8 cellular contexts compared by ENCODE assay signal in genomic region chr14:70907996-70908917, GRCh38. TPM values are rescaled to one million over a fixed set of nuclear protein-coding genes. Genes with fewer than 3 reads are reported as not detected.
DNase-seq lines count a peak whose midpoint lies in the region; ATAC-seq and TF ChIP-seq lines count a peak whose summit lies in the region.

No MANE protein-coding gene starts in this region.

- no peaks in the 10 kb centered on the region for H3K27me3 ChIP-seq in skeletal muscle satellite cell (ENCODE audit: control insufficient read depth, insufficient read depth, low read length)

- DNase-seq in ELR (ENCODE audit: low read depth) (peak; percentile 67), KBM-7 (peak; percentile 43), WTC11 (ENCODE audit: low spot score) (peak; percentile 73), cardiac fibroblast (ENCODE audit: low read depth in 2 of 2) (peak; percentile 71 to 74), iPS-NIHi11 (ENCODE audit: low spot score) (peak; percentile 56), middle frontal gyrus (ENCODE audit: extremely low spot score, low spot score) (no peak)

- peak overlapping the region; percentile 95 for H3K9ac ChIP-seq in skeletal muscle satellite cell (ENCODE audit: low read depth, low read length)

- peak; percentile 39 for ATAC-seq in GM21723 (IDR thresholded peaks at IDR 0.05; ENCODE audit: unreplicated experiment)
- no peak for ATAC-seq in WTC11

- no peaks in the 10 kb centered on the region for H3K36me3 Mint-ChIP-seq in WTC11

- in situ Hi-C loops in KBM-7 (cut with MboI; ENCODE audit: low pct_unique_long_range_greater_than_20kb, low sequenced_read_pairs) = no loop called here

- H3K27me3 Mint-ChIP-seq in WTC11 (ENCODE audit: low read depth) = no peaks in the 10 kb centered on the region; the same call in 1 of the 2 replicates

- H3K9me3 Mint-ChIP-seq in WTC11 = no peaks in the 10 kb centered on the region

- TF ChIP-seq CTCF in WTC11 (IDR thresholded peaks at IDR 0.05) (no peak), cardiac fibroblast (IDR thresholded peaks at IDR 0.05; ENCODE audit: low read depth, low read length) (no peak)

- H3K4me3 Mint-ChIP-seq in WTC11 = peak overlapping the region; percentile 96

- H3K9me3 ChIP-seq in skeletal muscle satellite cell (replicated peaks; ENCODE audit: low read length) = no peaks in the 10 kb centered on the region

- POLR2A ChIA-PET in WTC11 (lab: Charles Lee) = interaction anchor here (1.2 kb wide), 1 partner anchor 98 kb away, joined by 3 read pairs; no protein-coding TSS in a partner anchor

- H3K4me2 ChIP-seq in skeletal muscle satellite cell (ENCODE audit: low read length) = peak overlapping the region; percentile 95

- peaks cover 42% of the 10 kb centered on the region for H3K4me1 ChIP-seq in skeletal muscle satellite cell (ENCODE audit: control insufficient read depth, insufficient read depth, low read length)

- peak overlapping the region; percentile 91 to 95 for H3K4me3 ChIP-seq in cardiac fibroblast (replicated peaks in 1 of 2; ENCODE audit: low read depth in 2 of 2, low read length in 2 of 2)
- peak overlapping the region; percentile 96 for H3K4me3 ChIP-seq in skeletal muscle satellite cell (ENCODE audit: low read length)

- H3K36me3 ChIP-seq in skeletal muscle satellite cell (ENCODE audit: insufficient read depth, low read length) = no peaks in the 10 kb centered on the region

- peak overlapping the region; percentile 85 for H3K27ac Mint-ChIP-seq in WTC11

- peaks cover 51% of the 10 kb centered on the region for H3K4me1 Mint-ChIP-seq in WTC11

- CTCF ChIA-PET in WTC11 (lab: Charles Lee) = interaction anchor here (0.7 to 2.6 kb wide), 8 partner anchors 10 to 92 kb away, joined by 3 to 31 read pairs (median 8); no protein-coding TSS in a partner anchor

TF ChIP-seq in WTC11, 78 proteins besides CTCF, POLR2A, EP300 and RAD21 (continues in another document):
- TF ChIP-seq ZSCAN18 (CRISPR knock-in tag; IDR thresholded peaks at IDR 0.05) = no peak
- TF ChIP-seq EMX1 (CRISPR knock-in tag; IDR thresholded peaks at IDR 0.05) = no peak
- no peak for TF ChIP-seq GTF2I (CRISPR knock-in tag; conservative IDR thresholded peaks at IDR 0.05)
- no peak for TF ChIP-seq NR2C2 (CRISPR knock-in tag; IDR thresholded peaks at IDR 0.05)
- no peak for TF ChIP-seq USF2 (CRISPR knock-in tag; IDR thresholded peaks at IDR 0.05)
- no peak for TF ChIP-seq PREB (CRISPR knock-in tag; IDR thresholded peaks at IDR 0.05; ENCODE audit: borderline replicate concordance)
- 0 out of 2 replicates have a peak, but pooled peaks have one; percentile 58 for TF ChIP-seq ARID4B (CRISPR knock-in tag; IDR thresholded peaks at IDR 0.05; ENCODE audit: borderline replicate concordance)
- peak; percentile 15; the same call in 1 of the 2 replicates for TF ChIP-seq MAX (CRISPR knock-in tag; IDR thresholded peaks at IDR 0.05)
- no peak for TF ChIP-seq MYBL2 (CRISPR knock-in tag; IDR thresholded peaks at IDR 0.05)
- TF ChIP-seq SMAD4 (CRISPR knock-in tag; IDR thresholded peaks at IDR 0.05) = no peak
- TF ChIP-seq ZBTB43 (CRISPR knock-in tag; IDR thresholded peaks at IDR 0.05) = no peak
- no peak for TF ChIP-seq ZNF121 (CRISPR knock-in tag; IDR thresholded peaks at IDR 0.05)
- no peak for TF ChIP-seq FOXJ3 (CRISPR knock-in tag; IDR thresholded peaks at IDR 0.05; ENCODE audit: borderline replicate concordance)
- no peak for TF ChIP-seq E2F1 (CRISPR knock-in tag; IDR thresholded peaks at IDR 0.05)
- no peak for TF ChIP-seq ZNF317 (CRISPR knock-in tag; IDR thresholded peaks at IDR 0.05; ENCODE audit: borderline replicate concordance, low read depth)
- TF ChIP-seq NR3C1 (CRISPR knock-in tag; conservative IDR thresholded peaks at IDR 0.05; ENCODE audit: low read depth) = no peak
- no peak for TF ChIP-seq ETV6 (CRISPR knock-in tag; IDR thresholded peaks at IDR 0.05)
- TF ChIP-seq GABPB1 (CRISPR knock-in tag; IDR thresholded peaks at IDR 0.05) = no peak
- TF ChIP-seq TP53 (CRISPR knock-in tag; IDR thresholded peaks at IDR 0.05) = no peak
- no peak for TF ChIP-seq ATF1 (CRISPR knock-in tag; IDR thresholded peaks at IDR 0.05)
- TF ChIP-seq RELA (CRISPR knock-in tag; IDR thresholded peaks at IDR 0.05; ENCODE audit: borderline replicate concordance) = no peak

RNA-seq across cellular contexts. Expression of gene PCNX1, which starts 1.0 kb away (rescaled TPM):
- total RNA-seq in WTC11 (2021) = 43.4 to 49.8 TPM (median 46.4 TPM) in 3 replicates
- 31.7 and 41.6 TPM in 2 replicates for total RNA-seq in skeletal muscle satellite cell (2012; rRNA removed)
